In genomic region chr12:57984629-57985151, GRCh38 we compare ENCODE assay signal across 16 cellular contexts.
"Had no signal": no experiment of that assay in that cellular context is flagged by ENCODE, and none has a peak within 500 bp of the region (broad histone marks: within the 10 kb centered on the region; RNA-seq: fewer than 3 reads in every experiment).

No MANE protein-coding gene starts in this region.

- DNase-seq: Kasumi-1, MM.1S, NCI-H1092 treated with DMSO at 0.1 percent for 48 hours, NCI-H1436, NCI-H187, NCI-H2029, NCI-H345, NCI-H446 treated with DMSO at 0.1 percent for 48 hours, NCI-H524 treated with DMSO at 0.1 percent for 48 hours, NCI-H774, SHP77 had no signal

- H3K9ac ChIP-seq: KMS-11 had no signal

- H3K27ac ChIP-seq: KMS-11, RWPE1 had no signal

- ATAC-seq: K562, Panc1, SK-N-SH treated with all-trans-retinoic acid at 6 μM for 48 hours had no signal

- H3K4me2 ChIP-seq: KMS-11 had no signal

- H3K4me3 ChIP-seq: K562 had no signal

- FAIRE-seq: K562 had no signal
